9 cellular contexts compared by ENCODE assay signal in genomic region chr7:110204527-110204926, GRCh38.
DNase-seq lines count a peak whose midpoint lies in the region; ATAC-seq, FAIRE-seq and TF ChIP-seq lines count a peak whose summit lies in the region.
"Had no signal": no experiment of that assay in that cellular context is flagged by ENCODE, and none has a peak within 500 bp of the region (broad histone marks: within the 10 kb centered on the region; RNA-seq: fewer than 3 reads in every experiment).

No MANE protein-coding gene starts in this region.

- no peak overlapping the region for H2BK5ac ChIP-seq in IMR-90 (ENCODE audit: low read depth, low read length, poor library complexity, severe bottlenecking)
- H2BK5ac ChIP-seq in mesendoderm (ENCODE audit: low read length), result no peak overlapping the region

- H3K23ac ChIP-seq in IMR-90 (ENCODE audit: low read depth, low read length) (no peak overlapping the region), mesendoderm (ENCODE audit: low read length) (no peak overlapping the region)

- H3K27ac ChIP-seq in IMR-90 (ENCODE audit: insufficient read depth, low read length) (no peak overlapping the region), GM12878 (ENCODE audit: control insufficient read depth, insufficient read depth) (no peak overlapping the region), mesendoderm (ENCODE audit: low read depth, low read length) (no peak overlapping the region), adrenal gland (no peak overlapping the region)

- SMC1A ChIA-PET in GM12878 (lab: Charles Lee; ENCODE audit: uncharacterized antibody, unreplicated experiment), result interaction anchor here (0.9 kb wide), 1 partner anchor 55 kb away, joined by 3 read pairs; no protein-coding TSS in a partner anchor

- H4K8ac ChIP-seq in IMR-90 (ENCODE audit: low read depth in 2 of 2, low read length in 2 of 2), result no peak overlapping the region
- no peak overlapping the region for H4K8ac ChIP-seq in mesendoderm (ENCODE audit: low read depth, low read length)

- no peak overlapping the region for H3K4me2 ChIP-seq in IMR-90 (ENCODE audit: low read depth, low read length)
- no peak overlapping the region for H3K4me2 ChIP-seq in GM12878 (ENCODE audit: control insufficient read depth, insufficient read depth)
- H3K4me2 ChIP-seq in mesendoderm (ENCODE audit: low read length), result no peak overlapping the region

- TF ChIP-seq POLR2A in IMR-90 (IDR thresholded peaks at IDR 0.05; ENCODE audit: low read depth, low read length) (no peak), GM12878 (IDR thresholded peaks at IDR 0.05; ENCODE audit: low read depth, low read length) (no peak), adrenal gland (IDR thresholded peaks at IDR 0.05) (no peak)

- no peak for FAIRE-seq in GM12878 (lab: Jason Lieb, UNC)

- H2AK5ac ChIP-seq in IMR-90 (ENCODE audit: low read depth, low read length), result no peak overlapping the region; the same call in 1 of the 2 replicates
- H2AK5ac ChIP-seq in mesendoderm (ENCODE audit: low read length), result no peak overlapping the region

- no peak overlapping the region for H2BK15ac ChIP-seq in IMR-90 (ENCODE audit: low read depth, low read length)
- H2BK15ac ChIP-seq in mesendoderm (replicated peaks; ENCODE audit: low read depth), result no peak overlapping the region

- dilution Hi-C loops in IMR-90 (cut with HindIII; ENCODE audit: low sequenced_read_pairs, unreplicated experiment), result no loop called here

- RAD21 ChIA-PET in GM12878 (lab: Charles Lee; ENCODE audit: unreplicated experiment), result no interaction called here

- no peaks in the 10 kb centered on the region for H3K9me3 ChIP-seq in IMR-90 (ENCODE audit: control insufficient read depth, insufficient read depth, low read length)
- H3K9me3 ChIP-seq in GM12878 (replicated peaks; ENCODE audit: control insufficient read depth, insufficient read depth, low read length), result no peaks in the 10 kb centered on the region
- H3K9me3 ChIP-seq in adrenal gland (replicated peaks in 1 of 3), result no peaks in the 10 kb centered on the region

- POLR2A ChIA-PET in IMR-90 (lab: Charles Lee; ENCODE audit: unreplicated experiment), result no interaction called here
- POLR2A ChIA-PET in GM12878 (lab: Charles Lee), result no interaction called here

- TF ChIP-seq CTCF in IMR-90 (conservative IDR thresholded peaks at IDR 0.05; ENCODE audit: low read depth, low read length), result no peak; the same call in 1 of the 2 replicates
- TF ChIP-seq CTCF in GM12878 (IDR thresholded peaks at IDR 0.05 in 2 of 3, conservative IDR thresholded peaks at IDR 0.05 in 1 of 3; ENCODE audit: control insufficient read depth in 2 of 3, extremely low read depth in 1 of 3, insufficient read depth in 1 of 3, low read depth in 3 of 3, low read length in 3 of 3), result peak in 1 of 3 experiments; percentile 27; a peak in 1 of 6 replicates
- TF ChIP-seq CTCF in adrenal gland (IDR thresholded peaks at IDR 0.05), result no peak

- CTCF ChIA-PET in IMR-90 (lab: Yijun Ruan, JAX), result interaction anchor here (1.6 kb wide), 1 partner anchor 9 kb away, joined by 4 read pairs; no protein-coding TSS in a partner anchor
- CTCF ChIA-PET in GM12878 (lab: Yijun Ruan, JAX), result no interaction called here

- TF ChIP-seq EP300 in GM12878 (IDR thresholded peaks at IDR 0.05; ENCODE audit: borderline replicate concordance in 1 of 2, control insufficient read depth in 1 of 2, low read depth in 2 of 2, low read length in 2 of 2), result no peak

- H3K4ac ChIP-seq in IMR-90 (ENCODE audit: low read depth, low read length) (no peak overlapping the region), mesendoderm (ENCODE audit: low read depth, low read length) (no peak overlapping the region)

- H3K27me3 ChIP-seq in IMR-90 (ENCODE audit: control insufficient read depth, insufficient read depth, low read length), result no peaks in the 10 kb centered on the region
- no peaks in the 10 kb centered on the region for H3K27me3 ChIP-seq in GM12878 (replicated peaks in 1 of 2; ENCODE audit: control insufficient read depth in 2 of 2, insufficient read depth in 2 of 2, low read length in 1 of 2)
- no peaks in the 10 kb centered on the region for H3K27me3 ChIP-seq in mesendoderm (ENCODE audit: insufficient read depth, low read length, poor library complexity)
- H3K27me3 ChIP-seq in adrenal gland, result no peaks in the 10 kb centered on the region

- peak; percentile 24; the same call in 1 of the 2 replicates for TF ChIP-seq RAD21 in IMR-90 (IDR thresholded peaks at IDR 0.05; ENCODE audit: low read length)
- peak; percentile 38; the same call in 1 of the 2 replicates for TF ChIP-seq RAD21 in GM12878 (IDR thresholded peaks at IDR 0.05; ENCODE audit: insufficient read depth, low read depth, low read length)

- H4K5ac ChIP-seq in IMR-90 (ENCODE audit: low read depth, low read length) (no peak overlapping the region), mesendoderm (ENCODE audit: low read length) (no peak overlapping the region)

- H3K79me2 ChIP-seq in GM12878 (ENCODE audit: control insufficient read depth, insufficient read depth, low read length) (no peaks in the 10 kb centered on the region), mesendoderm (ENCODE audit: control insufficient read depth, insufficient read depth, low read length) (no peaks in the 10 kb centered on the region)

- no peak overlapping the region for H3K14ac ChIP-seq in IMR-90 (replicated peaks; ENCODE audit: low read depth, low read length)

- no peak overlapping the region for H2AK9ac ChIP-seq in IMR-90 (replicated peaks; ENCODE audit: low read depth, low read length, poor library complexity)

- no peak overlapping the region for H3K18ac ChIP-seq in IMR-90 (ENCODE audit: low read depth, low read length)
- H3K18ac ChIP-seq in mesendoderm (ENCODE audit: low read length), result no peak overlapping the region

- H3K79me1 ChIP-seq in IMR-90 (ENCODE audit: low read depth in 1 of 2, low read length in 2 of 2), result no peaks in the 10 kb centered on the region
- no peaks in the 10 kb centered on the region for H3K79me1 ChIP-seq in mesendoderm (ENCODE audit: low read length)

- no CpG with 5 or more reads among the region's 4 CpGs for WGBS in IMR-90 (ENCODE audit: extremely low coverage in 2 of 2, insufficient read length in 1 of 2), 2 experiments
- 47% methylated on average over 4 of the region's 4 CpGs for WGBS in GM12878 (ENCODE audit: insufficient coverage, insufficient replicate concordance, low lambda C conversion rate, missing lambda C conversion rate)
- no CpG with 5 or more reads among the region's 4 CpGs for WGBS in mesendoderm (ENCODE audit: extremely low coverage, insufficient coverage, low lambda C conversion rate)
- 78 to 94% (median 90%) methylated on average over 4 of the region's 4 CpGs for WGBS in adrenal gland, 4 donors

- peak; percentile 28 for DNase-seq in ELF-1 (ENCODE audit: low read depth, low spot score)
- DNase-seq in IMR-90, result peak; percentile 4
- no peak for DNase-seq in GM12878 (ENCODE audit: low read depth, low spot score)
- peak; percentile 68 for DNase-seq in mesendoderm
- DNase-seq in activated T-cell treated with anti-CD3 and anti-CD28 coated beads, Interleukin-2, amount 50 U/mL, for 48 hours, result no peak
- no peak for DNase-seq in adrenal gland
- DNase-seq: amygdala, NCI-H510A had no signal

- intact Hi-C loops in IMR-90 (cut with micrococcal nuclease) (no loop called here), GM12878 (cut with micrococcal nuclease; ENCODE audit: unreplicated experiment) (no loop called here), adrenal gland (cut with DNase I) (no loop called here)

- H2BK20ac ChIP-seq in IMR-90 (ENCODE audit: low read depth, low read length), result no peak overlapping the region

- H3K4me3 ChIP-seq in IMR-90 (ENCODE audit: insufficient read depth, low read depth, low read length) (no peak overlapping the region), GM12878 (no peak overlapping the region), mesendoderm (ENCODE audit: low read length) (no peak overlapping the region), adrenal gland (no peak overlapping the region)

- ATAC-seq in IMR-90 (ENCODE audit: low read depth), result no peak; the same call in 1 of the 2 replicates
- ATAC-seq in GM12878, result peak; percentile 44; the same call in 2 of the 3 replicates
- no peak for ATAC-seq in GM18867 (IDR thresholded peaks at IDR 0.05; ENCODE audit: unreplicated experiment)

- no peak overlapping the region for H3K9ac ChIP-seq in IMR-90 (ENCODE audit: low read depth, low read length)
- H3K9ac ChIP-seq in GM12878 (ENCODE audit: control insufficient read depth, insufficient read depth, low read length), result no peak overlapping the region
- no peak overlapping the region for H3K9ac ChIP-seq in mesendoderm (ENCODE audit: low read length)

- H4K91ac ChIP-seq in IMR-90 (ENCODE audit: insufficient read depth, low read depth, low read length), result no peak overlapping the region

- H3K36me3 ChIP-seq in IMR-90 (ENCODE audit: control insufficient read depth, insufficient read depth, low read length) (no peaks in the 10 kb centered on the region), GM12878 (ENCODE audit: control insufficient read depth in 2 of 2, insufficient read depth in 2 of 2, low read length in 1 of 2) (no peaks in the 10 kb centered on the region), mesendoderm (ENCODE audit: control insufficient read depth, insufficient read depth, low read length) (no peaks in the 10 kb centered on the region), adrenal gland (replicated peaks in 1 of 2) (no peaks in the 10 kb centered on the region)

- in situ Hi-C loops in IMR-90 (cut with MboI; ENCODE audit: low sequenced_read_pairs) (no loop called here), GM12878 (cut with MboI) (no loop called here)

- peak overlapping the region; percentile 0 for H2AFZ ChIP-seq in IMR-90 (replicated peaks; ENCODE audit: low read length, poor library complexity)
- H2AFZ ChIP-seq in GM12878 (ENCODE audit: control insufficient read depth, low read depth, low read length), result no peak overlapping the region

- no peaks in the 10 kb centered on the region; the same call in 1 of the 2 replicates for H3K9me1 ChIP-seq in IMR-90 (ENCODE audit: insufficient read depth, low read length)

- BruUV-seq in IMR-90 (replicated peaks; lab: Mats Ljungman, UMichigan) (no TSS peak), GM12878 (replicated peaks; lab: Mats Ljungman, UMichigan) (no TSS peak)

- H2BK120ac ChIP-seq in IMR-90 (ENCODE audit: low read depth, low read length) (no peak overlapping the region), mesendoderm (ENCODE audit: low read depth, low read length) (no peak overlapping the region)

- H4K20me1 ChIP-seq in IMR-90 (ENCODE audit: insufficient read depth, low read length) (no peaks in the 10 kb centered on the region), GM12878 (ENCODE audit: control insufficient read depth, insufficient read depth) (no peaks in the 10 kb centered on the region)

- H3K56ac ChIP-seq in IMR-90 (ENCODE audit: extremely low read depth, insufficient read depth, low read length), result no peak overlapping the region
- H3K56ac ChIP-seq in mesendoderm (ENCODE audit: low read length), result no peak overlapping the region

- H3K4me1 ChIP-seq in IMR-90 (ENCODE audit: control insufficient read depth, insufficient read depth, low read length) (no peaks in the 10 kb centered on the region), GM12878 (ENCODE audit: control insufficient read depth, insufficient read depth, low read length) (no peaks in the 10 kb centered on the region), mesendoderm (ENCODE audit: control insufficient read depth, low read depth, low read length) (no peaks in the 10 kb centered on the region), adrenal gland (replicated peaks in 1 of 2) (no peaks in the 10 kb centered on the region)

TF ChIP-seq in GM12878, 131 proteins besides CTCF, POLR2A, EP300 and RAD21 (continues in another document):
- TF ChIP-seq BACH1 (IDR thresholded peaks at IDR 0.05; ENCODE audit: borderline replicate concordance), result no peak

Comparison
In these comparisons a context has a peak if more than half of its experiments do, and no peak if none do; other contexts are left out.
1. DNase-seq: peak in ELF-1 (single experiment), IMR-90 (single experiment) and mesendoderm (single experiment); none in GM12878 (single experiment), activated T-cell treated with anti-CD3 and anti-CD28 coated beads, Interleukin-2, amount 50 U/mL, for 48 hours (0 of 2) and adrenal gland (0 of 7).